In the genomic region with DNA sequence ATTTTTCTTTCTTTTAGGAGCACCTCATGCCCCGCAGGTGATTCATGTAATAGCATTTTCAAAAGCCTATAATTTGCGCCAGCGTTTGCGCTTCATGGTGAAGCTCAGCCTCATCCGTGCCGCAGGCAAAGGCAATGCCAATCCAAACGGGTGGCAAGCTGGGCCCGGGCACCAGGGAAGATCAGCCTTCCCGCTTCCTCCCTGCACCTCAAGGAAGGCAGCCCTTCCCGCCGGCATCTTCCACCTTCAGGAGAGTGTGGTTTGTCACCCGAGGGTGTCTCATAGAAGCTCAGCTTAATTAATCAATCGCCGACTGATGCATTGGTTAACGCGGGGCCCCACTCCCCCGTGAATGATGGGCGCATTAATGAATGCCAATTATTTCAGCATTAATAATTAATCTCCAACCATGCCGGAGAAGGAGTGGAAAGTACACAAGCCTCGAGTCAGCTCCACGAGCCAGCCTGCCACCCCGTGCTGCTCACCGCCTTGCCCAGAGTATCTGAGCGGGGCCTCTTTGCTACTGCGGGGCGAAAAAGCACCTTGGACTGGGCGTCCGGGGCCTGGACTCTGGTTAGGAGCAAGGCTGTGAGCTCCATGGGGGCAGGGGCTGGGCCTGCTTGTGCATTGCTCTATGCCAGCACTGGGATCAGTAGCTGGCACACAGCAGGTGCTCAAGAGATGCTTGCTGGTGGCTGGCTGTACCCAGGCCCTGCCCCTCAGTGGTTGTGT, we compare ENCODE assay signal across 26 cellular contexts. TPM values are rescaled to one million over a fixed set of nuclear protein-coding genes. Genes with fewer than 3 reads are reported as not detected.
"Had no signal": no experiment of that assay in that cellular context is flagged by ENCODE, and none has a peak within 500 bp of the region (broad histone marks: within the 10 kb centered on the region; RNA-seq: fewer than 3 reads in every experiment).

No MANE protein-coding gene starts in this region.

- H3K27ac ChIP-seq: ascending aorta, cardiac muscle cell, SJCRH30, SK-N-MC, WERI-Rb-1 had no signal

- H3K36me3 ChIP-seq: ascending aorta, cardiac muscle cell, SJCRH30, WERI-Rb-1 had no signal

- DNase-seq: activated CD4-positive, alpha-beta T cell treated with anti-CD3 and anti-CD28 coated beads for 1 hour; activated CD4-positive, alpha-beta T cell treated with anti-CD3 and anti-CD28 coated beads for 48 hours; activated CD4-positive, alpha-beta T cell treated with anti-CD3 and anti-CD28 coated beads, Interleukin-2, amount 50 U/mL, for 4 hours; activated CD4-positive, CD25-positive, alpha-beta regulatory T cell; activated CD8-positive, alpha-beta T cell treated with anti-CD3 and anti-CD28 coated beads for 36 hours; activated gamma-delta T cell; activated naive CD4-positive, alpha-beta T cell treated with Interleukin-2 at 50 U/mL for 16 hours; activated naive CD8-positive, alpha-beta T cell treated with anti-CD3 and anti-CD28 coated beads, Interleukin-2, amount 10 ng/mL, durations not matched to agents 7 days and 5 days; activated T-cell treated with anti-CD3 and anti-CD28 coated beads, Interleukin-2, amount 50 U/mL, for 1 hour; activated T-cell treated with anti-CD3 and anti-CD28 coated beads, Interleukin-2, amount 50 U/mL, for 72 hours; amygdala; NCI-H1092 treated with DMSO at 0.1 percent for 48 hours; NCI-H1436; NCI-H1694; NCI-H1930; NCI-H2081 treated with DMSO at 0.1 percent for 48 hours; NCI-H446; NCI-H524; OCI-M1; SHP77; SJCRH30; T1000; WERI-Rb-1 had no signal

- H3K9me3 ChIP-seq: ascending aorta, SJCRH30 had no signal

- H3K4me1 ChIP-seq: SJCRH30 had no signal

- H3K4me3 ChIP-seq: ascending aorta, cardiac muscle cell, SJCRH30, SK-N-MC had no signal

- H3K27me3 ChIP-seq: ascending aorta, SJCRH30 had no signal

RNA-seq across cellular contexts. Expression of gene INHBB, which starts 13.0 kb away (rescaled TPM):
- polyA plus RNA-seq: cardiac muscle cell had no signal
